In the genomic region with DNA sequence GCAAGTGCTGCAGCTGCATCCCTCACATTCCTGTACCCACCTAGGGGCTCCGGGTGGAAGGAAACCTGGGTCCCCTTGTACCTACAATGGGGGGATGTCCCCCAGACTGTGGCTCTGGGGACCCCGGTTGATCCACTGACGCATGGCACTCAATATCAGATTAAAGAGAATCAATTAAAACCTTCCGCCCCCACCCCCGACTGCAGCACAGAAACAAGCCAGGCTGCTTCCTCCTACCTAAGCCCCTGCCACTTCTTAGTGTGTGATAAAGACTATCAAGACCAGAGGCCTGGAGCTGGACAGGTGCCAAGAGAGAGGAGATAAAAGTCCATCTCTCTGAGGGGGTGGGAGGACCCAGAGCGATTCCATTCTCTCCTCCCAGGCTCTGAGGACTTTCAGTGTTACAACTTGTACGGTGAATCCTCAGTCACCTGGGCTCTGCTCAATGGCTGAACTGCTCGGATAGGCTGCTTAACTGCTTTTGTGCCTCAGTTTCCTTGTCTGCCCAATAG, we compare ENCODE assay signal across 8 cellular contexts. TPM values are rescaled to one million over a fixed set of nuclear protein-coding genes. Genes with fewer than 3 reads are reported as not detected.
A peak's percentile ranks its signal among the peaks of the same experiment; 100 is the strongest.
DNase-seq lines count a peak whose midpoint lies in the region; ATAC-seq, FAIRE-seq and TF ChIP-seq lines count a peak whose summit lies in the region.

No MANE protein-coding gene starts in this region.

- no peak overlapping the region for H2AFZ ChIP-seq in IMR-90 (replicated peaks; ENCODE audit: low read length, poor library complexity)
- peak overlapping the region; percentile 62; the same call in 1 of the 2 replicates for H2AFZ ChIP-seq in K562 (ENCODE audit: low read depth, low read length)

- H3K9me1 ChIP-seq in IMR-90 (ENCODE audit: insufficient read depth, low read length) (peaks cover 21% of the 10 kb centered on the region), K562 (ENCODE audit: control insufficient read depth, insufficient read depth, low read length) (peaks cover 3% of the 10 kb centered on the region)

- H2BK20ac ChIP-seq in IMR-90 (ENCODE audit: low read depth, low read length): peak overlapping the region; percentile 99

- WGBS in IMR-90 (ENCODE audit: extremely low coverage in 2 of 2, insufficient read length in 1 of 2), 2 experiments: no CpG with 5 or more reads among the region's 8 CpGs
- 0% methylated on average over 8 of the region's 8 CpGs for WGBS in K562 (ENCODE audit: insufficient coverage, low coverage, missing lambda C conversion rate)
- WGBS in mesodermal cell (ENCODE audit: insufficient coverage in 2 of 2), 2 experiments: 27 to 58% methylated on average over 5 of the region's 8 CpGs

- H3K23ac ChIP-seq in IMR-90 (ENCODE audit: low read depth, low read length): peak overlapping the region; percentile 100

- H2BK5ac ChIP-seq in IMR-90 (ENCODE audit: low read depth, low read length, poor library complexity, severe bottlenecking): peak overlapping the region; percentile 97

- POLR2A ChIA-PET in AG04450 (lab: Yijun Ruan, JAX): interaction anchor here (1.2 to 9.2 kb wide), 6 partner anchors 12 to 73 kb away, joined by 3 to 245 read pairs (median 61); a partner anchor contains a TSS
- POLR2A ChIA-PET in IMR-90 (lab: Charles Lee; ENCODE audit: unreplicated experiment): interaction anchor here (2.5 to 4.3 kb wide), 4 partner anchors 28 to 63 kb away, joined by 13 to 39 read pairs (median 30); a partner anchor contains a TSS
- POLR2A ChIA-PET in K562 (lab: Yijun Ruan, JAX): interaction anchor here (0.7 to 17.7 kb wide), 16 partner anchors 10 to 98 kb away, joined by 3 to 420 read pairs (median 6); a partner anchor contains a TSS

- TF ChIP-seq RAD21 in IMR-90 (IDR thresholded peaks at IDR 0.05; ENCODE audit: low read length) (no peak), K562 (CRISPR knock-in tag; conservative IDR thresholded peaks at IDR 0.05 in 1 of 2, IDR thresholded peaks at IDR 0.05 in 1 of 2) (no peak)

- peak overlapping the region; percentile 99; the same call in 2 of the 3 replicates for H2BK15ac ChIP-seq in IMR-90 (ENCODE audit: low read depth, low read length)

- H3K4me2 ChIP-seq in IMR-90 (ENCODE audit: low read depth, low read length) (peak overlapping the region; percentile 16; the same call in 1 of the 2 replicates), K562 (ENCODE audit: insufficient read depth, low read length) (peak overlapping the region; percentile 78)

- H3K14ac ChIP-seq in IMR-90 (replicated peaks; ENCODE audit: low read depth, low read length): peak overlapping the region; percentile 99

- no peak overlapping the region for H3K4me3 ChIP-seq in AG04450 (ENCODE audit: low read depth, low read length)
- H3K4me3 ChIP-seq in IMR-90 (ENCODE audit: insufficient read depth, low read depth, low read length): no peak overlapping the region
- H3K4me3 ChIP-seq in K562: peak overlapping the region; percentile 7; the same call in 1 of the 2 replicates
- H3K4me3 ChIP-seq in mesodermal cell (ENCODE audit: extremely low read depth, insufficient read depth, low read length, poor library complexity, severe bottlenecking): no peak overlapping the region

- CTCF ChIA-PET in AG04450 (lab: Charles Lee) (interaction anchor here (0.6 to 15.6 kb wide), 17 partner anchors 10 to 73 kb away, joined by 3 to 685 read pairs (median 14); a partner anchor contains a TSS), IMR-90 (lab: Yijun Ruan, JAX) (interaction anchor here (1.2 to 7.8 kb wide), 7 partner anchors 10 to 70 kb away, joined by 3 to 116 read pairs (median 8); a partner anchor contains a TSS), K562 (lab: Yijun Ruan, JAX; ENCODE audit: low intra/inter-chr PET ratio) (interaction anchor here (0.6 to 2.9 kb wide), 4 partner anchors 37 to 305 kb away, joined by 3 to 35 read pairs (median 5); a partner anchor contains a TSS)

- intact Hi-C loops in IMR-90 (cut with micrococcal nuclease): no loop called here
- intact Hi-C loops in K562 (cut with micrococcal nuclease): loop anchor here (1.0 to 5.0 kb wide), 2 partner anchors 13 to 128 kb away; no protein-coding TSS in a partner anchor
- intact Hi-C loops in head of caudate nucleus (cut with DNase I): loop anchor here (2.0 kb wide), 1 partner anchor 36 kb away; a partner anchor contains a TSS

- peak overlapping the region; percentile 99; the same call in 1 of the 2 replicates for H3K56ac ChIP-seq in IMR-90 (ENCODE audit: extremely low read depth, insufficient read depth, low read length)

- H2AK5ac ChIP-seq in IMR-90 (ENCODE audit: low read depth, low read length): peak overlapping the region; percentile 100

- H3K18ac ChIP-seq in IMR-90 (ENCODE audit: low read depth, low read length): peak overlapping the region; percentile 69

- in situ Hi-C loops in IMR-90 (cut with MboI; ENCODE audit: low sequenced_read_pairs): loop anchor here (5.0 kb wide), 1 partner anchor 33 kb away; no protein-coding TSS in a partner anchor
- in situ Hi-C loops in K562 (cut with MboI): loop anchor here (5.0 kb wide), 1 partner anchor 33 kb away; no protein-coding TSS in a partner anchor

- BruUV-seq in IMR-90 (replicated peaks; lab: Mats Ljungman, UMichigan) (no TSS peak), K562 (replicated peaks; lab: Mats Ljungman, UMichigan) (no TSS peak)

- H3K27ac ChIP-seq in AG04450 (ENCODE audit: low read depth, low read length) (peak overlapping the region; percentile 99), IMR-90 (ENCODE audit: insufficient read depth, low read length) (peak overlapping the region; percentile 93), K562 (ENCODE audit: extremely low read depth, low read depth, low read length) (peak overlapping the region; percentile 96), mesodermal cell (ENCODE audit: low read depth, low read length, severe bottlenecking) (peak overlapping the region; percentile 100)

- no peak for ATAC-seq in IMR-90 (ENCODE audit: low read depth)
- ATAC-seq in K562: peak; percentile 63

- peak; percentile 81; the same call in 1 of the 2 replicates for TF ChIP-seq EP300 in K562 (IDR thresholded peaks at IDR 0.05; ENCODE audit: low read length)

- H3K27me3 ChIP-seq in AG04450 (ENCODE audit: control insufficient read depth, insufficient read depth, low read length) (no peaks in the 10 kb centered on the region), IMR-90 (ENCODE audit: control insufficient read depth, insufficient read depth, low read length) (no peaks in the 10 kb centered on the region), K562 (ENCODE audit: control insufficient read depth in 2 of 2, insufficient read depth in 2 of 2, low read length in 2 of 2) (no peaks in the 10 kb centered on the region)

- dilution Hi-C loops in IMR-90 (cut with HindIII; ENCODE audit: low sequenced_read_pairs, unreplicated experiment): no loop called here

- peak; percentile 90 for FAIRE-seq in K562 (lab: Jason Lieb, UNC)
- FAIRE-seq in D721Med (lab: Jason Lieb, UNC): no peak

- H3K4me1 ChIP-seq in IMR-90 (ENCODE audit: control insufficient read depth, insufficient read depth, low read length): peaks cover 59% of the 10 kb centered on the region
- peaks cover 80 to 83% of the 10 kb centered on the region in 2 experiments for H3K4me1 ChIP-seq in K562 (replicated peaks in 1 of 2; ENCODE audit: control insufficient read depth in 2 of 2, insufficient read depth in 2 of 2, low read length in 2 of 2)
- peaks cover 75% of the 10 kb centered on the region for H3K4me1 ChIP-seq in mesodermal cell (ENCODE audit: control insufficient read depth, insufficient read depth, low read length, poor library complexity, severe bottlenecking)

- peaks cover 36% of the 10 kb centered on the region for H4K20me1 ChIP-seq in IMR-90 (ENCODE audit: insufficient read depth, low read length)
- peaks cover 9% of the 10 kb centered on the region for H4K20me1 ChIP-seq in K562 (replicated peaks; ENCODE audit: control insufficient read depth, insufficient read depth, low read length)

- DNase-seq in AG04450 (ENCODE audit: low read depth, low spot score) (no peak), IMR-90 (no peak), K562 (ENCODE audit: extremely low read depth in 1 of 4, low spot score in 3 of 4) (peak; percentile 77 to 97 (median 84)), head of caudate nucleus (no peak), medulla oblongata (ENCODE audit: extremely low spot score) (no peak), D721Med (ENCODE audit: insufficient read length, low spot score) (no peak), DMS153 (lab: John Stamatoyannopoulos, UW) (no peak)

- H3K79me2 ChIP-seq in K562 (ENCODE audit: control insufficient read depth, insufficient read depth, low read length): peaks cover 49% of the 10 kb centered on the region

- peaks cover 3 to 81% of the 10 kb centered on the region in 2 experiments; a peak in 3 of 4 replicates for H3K79me1 ChIP-seq in IMR-90 (ENCODE audit: low read depth in 1 of 2, low read length in 2 of 2)

- peak overlapping the region; percentile 100 for H2BK120ac ChIP-seq in IMR-90 (ENCODE audit: low read depth, low read length)

- TF ChIP-seq CTCF in AG04450 (IDR thresholded peaks at IDR 0.05; ENCODE audit: low read depth, low read length) (no peak), IMR-90 (conservative IDR thresholded peaks at IDR 0.05; ENCODE audit: low read depth, low read length) (no peak), K562 (IDR thresholded peaks at IDR 0.05 in 2 of 3, conservative IDR thresholded peaks at IDR 0.05 in 1 of 3; ENCODE audit: insufficient read depth in 2 of 3, low read depth in 1 of 3, low read length in 3 of 3) (no peak), D721Med (IDR thresholded peaks at IDR 0.05; ENCODE audit: insufficient read depth, missing control alignments) (no peak)

- H4K91ac ChIP-seq in IMR-90 (ENCODE audit: insufficient read depth, low read depth, low read length): peak overlapping the region; percentile 100

- peak overlapping the region; percentile 100 for H3K4ac ChIP-seq in IMR-90 (ENCODE audit: low read depth, low read length)

- peak overlapping the region; percentile 96 to 97 for H4K8ac ChIP-seq in IMR-90 (ENCODE audit: low read depth in 2 of 2, low read length in 2 of 2)

- H3K9ac ChIP-seq in IMR-90 (ENCODE audit: low read depth, low read length) (peak overlapping the region; percentile 62), K562 (ENCODE audit: insufficient read depth in 1 of 2, low read depth in 2 of 2, low read length in 2 of 2) (peak overlapping the region; percentile 59 to 73)

- H4K5ac ChIP-seq in IMR-90 (ENCODE audit: low read depth, low read length): peak overlapping the region; percentile 69

- H2AK9ac ChIP-seq in IMR-90 (replicated peaks; ENCODE audit: low read depth, low read length, poor library complexity): peak overlapping the region; percentile 97

- H3K36me3 ChIP-seq in IMR-90 (ENCODE audit: control insufficient read depth, insufficient read depth, low read length) (peaks cover 5% of the 10 kb centered on the region), K562 (ENCODE audit: control insufficient read depth, insufficient read depth, low read length) (peaks cover 15% of the 10 kb centered on the region; the same call in 2 of the 3 replicates), mesodermal cell (ENCODE audit: control insufficient read depth, insufficient read depth, low read length) (peaks cover 38% of the 10 kb centered on the region)

- TF ChIP-seq POLR2A in IMR-90 (IDR thresholded peaks at IDR 0.05; ENCODE audit: low read depth, low read length) (no peak), K562 (conservative IDR thresholded peaks at IDR 0.05) (no peak)

- no peaks in the 10 kb centered on the region for H3K9me3 ChIP-seq in AG04450 (ENCODE audit: control insufficient read depth, insufficient read depth, low read length)
- H3K9me3 ChIP-seq in IMR-90 (ENCODE audit: control insufficient read depth, insufficient read depth, low read length): no peaks in the 10 kb centered on the region
- no peaks in the 10 kb centered on the region for H3K9me3 ChIP-seq in K562 (replicated peaks; ENCODE audit: control insufficient read depth, insufficient read depth, low read depth, low read length)
- H3K9me3 ChIP-seq in mesodermal cell (ENCODE audit: control insufficient read depth, low read length): no peaks in the 10 kb centered on the region

RNA-seq across cellular contexts. Expression of a gene that starts 28.2 kb away (rescaled TPM):
- 4,854 and 5,695 TPM in 2 replicates for polyA plus RNA-seq in AG04450 (2011; rRNA removed)
- 2,992 and 3,454 TPM in 2 replicates for polyA minus RNA-seq in AG04450 (2011; rRNA and poly(A)+ RNA removed)
- 4,496 and 5,401 TPM in 2 replicates for total RNA-seq in IMR-90 (2012; rRNA removed)
- 5,590 and 6,356 TPM in 2 replicates for polyA plus RNA-seq in IMR-90 (2012; rRNA removed)
- polyA plus RNA-seq in IMR-90 (2012; cell fraction: cytosol; rRNA removed): 2,244 and 4,987 TPM in 2 replicates
- polyA plus RNA-seq in IMR-90 (2012; cell fraction: nucleus; rRNA removed; ENCODE audit: low replicate concordance): 1,556 and 2,037 TPM in 2 replicates
- total RNA-seq in K562 (2011; cell fraction: chromatin; rRNA removed; ENCODE audit: low replicate concordance): 1,112 and 2,318 TPM in 2 replicates
- total RNA-seq in K562 (2011; cell fraction: nucleolus; rRNA removed): 2,659 and 3,037 TPM in 2 replicates
- total RNA-seq in K562 (2011; cell fraction: nucleoplasm; rRNA removed): 2,953 and 5,147 TPM in 2 replicates
- 4,900 and 6,436 TPM in 2 replicates for total RNA-seq in K562 (2014; rRNA removed)
- total RNA-seq in K562 (2014; rRNA removed; fragmentation: Illumina TruSeq; extraction: Trizol): 3,191 and 3,833 TPM in 2 replicates
- total RNA-seq in K562 (2015; rRNA removed; fragmentation: Illumina TruSeq; extraction: Trizol): 3,802 and 3,820 TPM in 2 replicates
- total RNA-seq in K562 (2021): 3,845 and 4,075 TPM in 2 replicates
- 7,931 and 10,886 TPM in 2 replicates for polyA plus RNA-seq in K562 (2011; rRNA removed)
- 11,423 and 15,718 TPM in 2 replicates for polyA plus RNA-seq in K562 (2011; cell fraction: cytosol; rRNA removed)
- 3,653 and 4,979 TPM in 2 replicates for polyA plus RNA-seq in K562 (2011; cell fraction: nucleus; rRNA removed)
- 4,990 and 8,357 TPM in 2 replicates for polyA plus RNA-seq in K562 (2012)
- 5,372 and 5,510 TPM in 2 replicates for polyA plus RNA-seq in K562 (2014; fragmentation: Illumina TruSeq; extraction: Trizol)
- 1,000 to 10,000 TPM; 6,875 to 7,674 TPM for polyA plus RNA-seq in K562 (2014; fragmentation: Nextera tagmentation; extraction: Ambion mirVana)
- polyA plus RNA-seq in K562 (2014; rRNA removed): 6,483 and 6,682 TPM in 2 replicates
- polyA minus RNA-seq in K562 (2011; rRNA and poly(A)+ RNA removed): 5,001 and 5,431 TPM in 2 replicates
- polyA minus RNA-seq in K562 (2011; cell fraction: cytosol; rRNA and poly(A)+ RNA removed): 2,569 and 3,110 TPM in 2 replicates
- 738 and 1,257 TPM in 2 replicates for polyA minus RNA-seq in K562 (2011; cell fraction: nucleus; rRNA and poly(A)+ RNA removed)
- polyA plus RNA-seq in mesodermal cell (2013, experiment 1 of 2): 3,564 TPM
- 3,441 TPM for polyA plus RNA-seq in mesodermal cell (2013, experiment 2 of 2)

RNA-seq across cellular contexts. Expression of a gene that starts 34.6 kb away (rescaled TPM):
- polyA plus RNA-seq in AG04450 (2011; rRNA removed): 44.5 and 50.4 TPM in 2 replicates
- polyA minus RNA-seq in AG04450 (2011; rRNA and poly(A)+ RNA removed): 144 and 184 TPM in 2 replicates
- 65.8 and 77.6 TPM in 2 replicates for total RNA-seq in IMR-90 (2012; rRNA removed)
- 57.8 and 76.1 TPM in 2 replicates for polyA plus RNA-seq in IMR-90 (2012; rRNA removed)
- 28.3 and 50.4 TPM in 2 replicates for polyA plus RNA-seq in IMR-90 (2012; cell fraction: cytosol; rRNA removed)
- polyA plus RNA-seq in IMR-90 (2012; cell fraction: nucleus; rRNA removed; ENCODE audit: low replicate concordance): 74.2 and 147 TPM in 2 replicates
- total RNA-seq in K562 (2011; cell fraction: chromatin; rRNA removed; ENCODE audit: low replicate concordance): 689 and 1,391 TPM in 2 replicates
- total RNA-seq in K562 (2011; cell fraction: nucleolus; rRNA removed): 533 and 578 TPM in 2 replicates
- 336 and 477 TPM in 2 replicates for total RNA-seq in K562 (2011; cell fraction: nucleoplasm; rRNA removed)
- 96.4 and 124 TPM in 2 replicates for total RNA-seq in K562 (2014; rRNA removed)
- 48.2 and 49.7 TPM in 2 replicates for total RNA-seq in K562 (2014; rRNA removed; fragmentation: Illumina TruSeq; extraction: Trizol)
- 51.5 and 54.4 TPM in 2 replicates for total RNA-seq in K562 (2015; rRNA removed; fragmentation: Illumina TruSeq; extraction: Trizol)
- 172 and 190 TPM in 2 replicates for total RNA-seq in K562 (2021)
- polyA plus RNA-seq in K562 (2011; rRNA removed): 51.7 and 78.4 TPM in 2 replicates
- polyA plus RNA-seq in K562 (2011; cell fraction: cytosol; rRNA removed): 52.9 and 58.6 TPM in 2 replicates
- 319 and 415 TPM in 2 replicates for polyA plus RNA-seq in K562 (2011; cell fraction: nucleus; rRNA removed)
- 82.4 and 85.4 TPM in 2 replicates for polyA plus RNA-seq in K562 (2012)
- 81.4 and 108 TPM in 2 replicates for polyA plus RNA-seq in K562 (2014; fragmentation: Illumina TruSeq; extraction: Trizol)
- 10 to 100 TPM; 11.9 to 18.2 TPM for polyA plus RNA-seq in K562 (2014; fragmentation: Nextera tagmentation; extraction: Ambion mirVana)
- 78.4 and 94.0 TPM in 2 replicates for polyA plus RNA-seq in K562 (2014; rRNA removed)
- 168 and 179 TPM in 2 replicates for polyA minus RNA-seq in K562 (2011; rRNA and poly(A)+ RNA removed)
- polyA minus RNA-seq in K562 (2011; cell fraction: cytosol; rRNA and poly(A)+ RNA removed): 131 and 132 TPM in 2 replicates
- polyA minus RNA-seq in K562 (2011; cell fraction: nucleus; rRNA and poly(A)+ RNA removed): 176 and 241 TPM in 2 replicates
- polyA plus RNA-seq in mesodermal cell (2013, experiment 1 of 2): 50.4 TPM
- 37.7 TPM for polyA plus RNA-seq in mesodermal cell (2013, experiment 2 of 2)

RNA-seq across cellular contexts. Expression of a gene that starts 36.4 kb away (rescaled TPM):
- polyA plus RNA-seq in AG04450 (2011; rRNA removed): 35.0 and 48.1 TPM in 2 replicates
- 37.7 and 60.7 TPM in 2 replicates for polyA minus RNA-seq in AG04450 (2011; rRNA and poly(A)+ RNA removed)
- 33.9 and 46.6 TPM in 2 replicates for total RNA-seq in IMR-90 (2012; rRNA removed)
- polyA plus RNA-seq in IMR-90 (2012; rRNA removed): 134 and 139 TPM in 2 replicates
- polyA plus RNA-seq in IMR-90 (2012; cell fraction: cytosol; rRNA removed): 104 and 123 TPM in 2 replicates
- 210 and 333 TPM in 2 replicates for polyA plus RNA-seq in IMR-90 (2012; cell fraction: nucleus; rRNA removed; ENCODE audit: low replicate concordance)
- total RNA-seq in K562 (2011; cell fraction: chromatin; rRNA removed; ENCODE audit: low replicate concordance): 70.6 and 142 TPM in 2 replicates
- total RNA-seq in K562 (2011; cell fraction: nucleolus; rRNA removed): 45.5 and 48.2 TPM in 2 replicates
- total RNA-seq in K562 (2011; cell fraction: nucleoplasm; rRNA removed): 51.8 and 52.7 TPM in 2 replicates
- 18.6 and 22.7 TPM in 2 replicates for total RNA-seq in K562 (2014; rRNA removed)
- total RNA-seq in K562 (2014; rRNA removed; fragmentation: Illumina TruSeq; extraction: Trizol): 13.1 and 16.4 TPM in 2 replicates
- total RNA-seq in K562 (2015; rRNA removed; fragmentation: Illumina TruSeq; extraction: Trizol): 13.5 and 14.2 TPM in 2 replicates
- 66.6 and 74.1 TPM in 2 replicates for total RNA-seq in K562 (2021)
- 28.6 and 44.1 TPM in 2 replicates for polyA plus RNA-seq in K562 (2011; rRNA removed)
- polyA plus RNA-seq in K562 (2011; cell fraction: cytosol; rRNA removed): 31.5 and 36.7 TPM in 2 replicates
- polyA plus RNA-seq in K562 (2011; cell fraction: nucleus; rRNA removed): 43.4 and 76.1 TPM in 2 replicates
- polyA plus RNA-seq in K562 (2012): 59.0 and 70.2 TPM in 2 replicates
- 64.7 and 71.8 TPM in 2 replicates for polyA plus RNA-seq in K562 (2014; fragmentation: Illumina TruSeq; extraction: Trizol)
- polyA plus RNA-seq in K562 (2014; fragmentation: Nextera tagmentation; extraction: Ambion mirVana): 1 to 10 TPM; 4.0 to 4.8 TPM
- 40.7 and 42.2 TPM in 2 replicates for polyA plus RNA-seq in K562 (2014; rRNA removed)
- 19.9 and 22.3 TPM in 2 replicates for polyA minus RNA-seq in K562 (2011; rRNA and poly(A)+ RNA removed)
- 16.7 and 38.8 TPM in 2 replicates for polyA minus RNA-seq in K562 (2011; cell fraction: cytosol; rRNA and poly(A)+ RNA removed)
- polyA minus RNA-seq in K562 (2011; cell fraction: nucleus; rRNA and poly(A)+ RNA removed): 12.4 and 19.8 TPM in 2 replicates
- polyA plus RNA-seq in mesodermal cell (2013, experiment 1 of 2): 85.7 TPM
- polyA plus RNA-seq in mesodermal cell (2013, experiment 2 of 2): 72.4 TPM

Comparison
In these comparisons a context has a peak if more than half of its experiments do, and no peak if none do; other contexts are left out.
1. DNase-seq: peak in K562 (4 of 4); none in AG04450 (single experiment), IMR-90 (single experiment), head of caudate nucleus (0 of 42), medulla oblongata (single experiment), D721Med (single experiment) and DMS153 (single experiment).
2. Peak in every context shown above with its lines, with median percentiles within 50 percentile points of each other: H3K27ac ChIP-seq.